ENCODE assay signal across 10 cellular contexts in genomic region chr11:73372371-73372993, GRCh38. TPM values are rescaled to one million over a fixed set of nuclear protein-coding genes. Genes with fewer than 3 reads are reported as not detected.
DNase-seq lines count a peak whose midpoint lies in the region; ATAC-seq and TF ChIP-seq lines count a peak whose summit lies in the region.
"Had no signal": no experiment of that assay in that cellular context is flagged by ENCODE, and none has a peak within 500 bp of the region (broad histone marks: within the 10 kb centered on the region; RNA-seq: fewer than 3 reads in every experiment).

No MANE protein-coding gene starts in this region.

- H3K4me3 ChIP-seq in endodermal cell (ENCODE audit: low read length) (no peak overlapping the region), lower leg skin (ENCODE audit: low read depth, poor library complexity, severe bottlenecking) (no peak overlapping the region)
- H3K4me3 ChIP-seq: SK-N-MC had no signal

- peaks cover 4% of the 10 kb centered on the region for H3K4me1 ChIP-seq in endodermal cell (ENCODE audit: control insufficient read depth, insufficient read depth, low read length)

- peak; percentile 59 for TF ChIP-seq CTCF in endodermal cell (conservative IDR thresholded peaks at IDR 0.05)
- no peak for TF ChIP-seq CTCF in lower leg skin (IDR thresholded peaks at IDR 0.05)

- ATAC-seq in activated naive CD8-positive, alpha-beta T cell treated with anti-CD3 and anti-CD28 coated beads, Interleukin-2, amount 10 ng/mL, durations not matched to agents 7 days and 5 days (ENCODE audit: low read depth), result no peak
- ATAC-seq in stimulated activated naive B cell treated with anti-CD40 and anti-IgM and Interleukin-4, amounts not matched to agents 10 μg/mL and 1 μg/mL and 100 μg/mL, for 72 hours (replicated peaks), result peak in 1 of 2 donors; percentile 7

- no peaks in the 10 kb centered on the region for H3K9me3 ChIP-seq in endodermal cell (ENCODE audit: control insufficient read depth, low read length)

- peak overlapping the region; percentile 24 for H3K27ac Mint-ChIP-seq in activated naive CD8-positive, alpha-beta T cell treated with anti-CD3 and anti-CD28 coated beads, Interleukin-2, amount 10 ng/mL, durations not matched to agents 7 days and 5 days
- no peak overlapping the region for H3K27ac Mint-ChIP-seq in activated naive CD8-positive, alpha-beta T cell treated with anti-CD3 and anti-CD28 coated beads for 36 hours
- H3K27ac Mint-ChIP-seq in endodermal cell, result no peak overlapping the region
- H3K27ac Mint-ChIP-seq in stimulated activated naive B cell treated with anti-CD40 and anti-IgM and Interleukin-4, amounts not matched to agents 10 μg/mL and 1 μg/mL and 100 μg/mL, for 72 hours, result peak overlapping the region; percentile 84
- H3K27ac Mint-ChIP-seq: activated naive CD4-positive, alpha-beta T cell treated with anti-CD3 and anti-CD28 coated beads for 36 hours had no signal

- intact Hi-C loops in lower leg skin (cut with DNase I; ENCODE audit: low total_unique reads), result no loop called here

- H3K36me3 ChIP-seq in endodermal cell (ENCODE audit: control insufficient read depth, insufficient read depth, low read length), result no peaks in the 10 kb centered on the region

- POLR2A ChIA-PET in activated naive CD8-positive, alpha-beta T cell treated with anti-CD3 and anti-CD28 coated beads, Interleukin-2, amount 10 ng/mL, durations not matched to agents 7 days and 5 days (lab: Charles Lee), result interaction anchor here (1.3 kb wide), 1 partner anchor 13 kb away, joined by 3 read pairs; no protein-coding TSS in a partner anchor

- WGBS in endodermal cell (ENCODE audit: insufficient coverage in 1 of 2, insufficient read length in 1 of 2), 2 experiments, result 84 to 87% methylated on average over 7 of the region's 7 CpGs
- 72% methylated on average over 7 of the region's 7 CpGs for WGBS in lower leg skin, 2 donors

- peaks cover 16% of the 10 kb centered on the region for H3K4me1 Mint-ChIP-seq in activated naive CD8-positive, alpha-beta T cell treated with anti-CD3 and anti-CD28 coated beads, Interleukin-2, amount 10 ng/mL, durations not matched to agents 7 days and 5 days
- peaks cover 18% of the 10 kb centered on the region for H3K4me1 Mint-ChIP-seq in activated naive CD8-positive, alpha-beta T cell treated with anti-CD3 and anti-CD28 coated beads for 36 hours
- H3K4me1 Mint-ChIP-seq in endodermal cell, result peaks cover 10% of the 10 kb centered on the region
- peaks cover 45 to 61% of the 10 kb centered on the region in 2 donors for H3K4me1 Mint-ChIP-seq in stimulated activated naive B cell treated with anti-CD40 and anti-IgM and Interleukin-4, amounts not matched to agents 10 μg/mL and 1 μg/mL and 100 μg/mL, for 72 hours

- no peak for TF ChIP-seq POLR2A in lower leg skin (IDR thresholded peaks at IDR 0.05)

- H3K9me3 Mint-ChIP-seq in activated naive CD8-positive, alpha-beta T cell treated with anti-CD3 and anti-CD28 coated beads, Interleukin-2, amount 10 ng/mL, durations not matched to agents 7 days and 5 days, result no peaks in the 10 kb centered on the region
- H3K9me3 Mint-ChIP-seq in activated naive CD8-positive, alpha-beta T cell treated with anti-CD3 and anti-CD28 coated beads for 36 hours, result no peaks in the 10 kb centered on the region
- H3K9me3 Mint-ChIP-seq in endodermal cell, result no peaks in the 10 kb centered on the region
- no peaks in the 10 kb centered on the region for H3K9me3 Mint-ChIP-seq in stimulated activated naive B cell treated with anti-CD40 and anti-IgM and Interleukin-4, amounts not matched to agents 10 μg/mL and 1 μg/mL and 100 μg/mL, for 72 hours
- H3K9me3 Mint-ChIP-seq: activated naive CD4-positive, alpha-beta T cell treated with anti-CD3 and anti-CD28 coated beads for 36 hours had no signal

- H3K9ac ChIP-seq in endodermal cell (ENCODE audit: extremely low read depth, low read length, poor library complexity, severe bottlenecking), result no peak overlapping the region

- no peaks in the 10 kb centered on the region for H3K27me3 ChIP-seq in endodermal cell (ENCODE audit: control insufficient read depth, insufficient read depth, low read length, poor library complexity, severe bottlenecking)

- H3K27ac ChIP-seq in endodermal cell (ENCODE audit: low read depth, low read length), result no peak overlapping the region
- H3K27ac ChIP-seq: SK-N-MC had no signal

- peaks cover 3% of the 10 kb centered on the region for H3K36me3 Mint-ChIP-seq in activated naive CD8-positive, alpha-beta T cell treated with anti-CD3 and anti-CD28 coated beads, Interleukin-2, amount 10 ng/mL, durations not matched to agents 7 days and 5 days
- H3K36me3 Mint-ChIP-seq in activated naive CD8-positive, alpha-beta T cell treated with anti-CD3 and anti-CD28 coated beads for 36 hours, result peaks cover 7% of the 10 kb centered on the region
- no peaks in the 10 kb centered on the region for H3K36me3 Mint-ChIP-seq in endodermal cell (ENCODE audit: low read depth)
- peaks cover 13 to 19% of the 10 kb centered on the region in 2 donors for H3K36me3 Mint-ChIP-seq in stimulated activated naive B cell treated with anti-CD40 and anti-IgM and Interleukin-4, amounts not matched to agents 10 μg/mL and 1 μg/mL and 100 μg/mL, for 72 hours

- DNase-seq in activated naive CD8-positive, alpha-beta T cell treated with anti-CD3 and anti-CD28 coated beads, Interleukin-2, amount 10 ng/mL, durations not matched to agents 7 days and 5 days, result no peak
- DNase-seq in activated naive CD8-positive, alpha-beta T cell treated with anti-CD3 and anti-CD28 coated beads for 36 hours, result no peak
- peak; percentile 75 for DNase-seq in NOMO-1 treated with DMSO at 0.1 percent for 48 hours (lab: John Stamatoyannopoulos, UW; ENCODE audit: unreplicated experiment)
- DNase-seq in endodermal cell, result peak; percentile 80
- DNase-seq in stimulated activated naive B cell treated with anti-CD40 and anti-IgM and Interleukin-4, amounts not matched to agents 10 μg/mL and 1 μg/mL and 100 μg/mL, for 72 hours, result no peak
- DNase-seq in NCI-H2196 treated with DMSO at 0.1 percent for 48 hours (lab: John Stamatoyannopoulos, UW; ENCODE audit: unreplicated experiment), result no peak
- DNase-seq in stimulated activated CD4-positive, alpha-beta T cell treated with anti-CD3 and anti-CD28 coated beads, Interleukin-15, amount 100 ng/mL, for 24 hours, result no peak
- DNase-seq in lower leg skin (ENCODE audit: low spot score in 2 of 2), result no peak
- DNase-seq: activated naive CD4-positive, alpha-beta T cell treated with anti-CD3 and anti-CD28 coated beads for 36 hours had no signal

- no peak overlapping the region for H3K4me3 Mint-ChIP-seq in activated naive CD8-positive, alpha-beta T cell treated with anti-CD3 and anti-CD28 coated beads, Interleukin-2, amount 10 ng/mL, durations not matched to agents 7 days and 5 days
- H3K4me3 Mint-ChIP-seq in activated naive CD8-positive, alpha-beta T cell treated with anti-CD3 and anti-CD28 coated beads for 36 hours, result no peak overlapping the region
- H3K4me3 Mint-ChIP-seq in endodermal cell, result no peak overlapping the region
- H3K4me3 Mint-ChIP-seq in stimulated activated naive B cell treated with anti-CD40 and anti-IgM and Interleukin-4, amounts not matched to agents 10 μg/mL and 1 μg/mL and 100 μg/mL, for 72 hours, result no peak overlapping the region
- H3K4me3 Mint-ChIP-seq: activated naive CD4-positive, alpha-beta T cell treated with anti-CD3 and anti-CD28 coated beads for 36 hours had no signal

- H3K27me3 Mint-ChIP-seq in activated naive CD8-positive, alpha-beta T cell treated with anti-CD3 and anti-CD28 coated beads, Interleukin-2, amount 10 ng/mL, durations not matched to agents 7 days and 5 days, result no peaks in the 10 kb centered on the region
- no peaks in the 10 kb centered on the region for H3K27me3 Mint-ChIP-seq in activated naive CD8-positive, alpha-beta T cell treated with anti-CD3 and anti-CD28 coated beads for 36 hours
- peaks cover 4% of the 10 kb centered on the region for H3K27me3 Mint-ChIP-seq in endodermal cell (ENCODE audit: insufficient read depth)
- no peaks in the 10 kb centered on the region for H3K27me3 Mint-ChIP-seq in stimulated activated naive B cell treated with anti-CD40 and anti-IgM and Interleukin-4, amounts not matched to agents 10 μg/mL and 1 μg/mL and 100 μg/mL, for 72 hours

RNA-seq across cellular contexts. Expression of gene RELT, which starts 3.7 kb away (rescaled TPM):
- 10 to 100 TPM; 26.2 to 28.4 TPM for total RNA-seq in activated naive CD8-positive, alpha-beta T cell treated with anti-CD3 and anti-CD28 coated beads, Interleukin-2, amount 10 ng/mL, durations not matched to agents 7 days and 5 days
- total RNA-seq in activated naive CD8-positive, alpha-beta T cell treated with anti-CD3 and anti-CD28 coated beads for 36 hours, result 10 to 100 TPM; 23.2 to 24.2 TPM
- total RNA-seq in endodermal cell, result 1 to 10 TPM; 6.9 to 8.9 TPM
- 7.8 TPM for polyA plus RNA-seq in endodermal cell (2013, experiment 1 of 2)
- 8.4 TPM for polyA plus RNA-seq in endodermal cell (2013, experiment 2 of 2)
- 1 to 10 TPM; 2.1 to 4.8 (median 4.4) TPM for total RNA-seq in lower leg skin

Comparison
In these comparisons a context has a peak if more than half of its experiments do, and no peak if none do; other contexts are left out.
1. H3K27ac Mint-ChIP-seq: peak in activated naive CD8-positive, alpha-beta T cell treated with anti-CD3 and anti-CD28 coated beads, Interleukin-2, amount 10 ng/mL, durations not matched to agents 7 days and 5 days (single experiment) and stimulated activated naive B cell treated with anti-CD40 and anti-IgM and Interleukin-4, amounts not matched to agents 10 μg/mL and 1 μg/mL and 100 μg/mL, for 72 hours (single experiment); none in activated naive CD8-positive, alpha-beta T cell treated with anti-CD3 and anti-CD28 coated beads for 36 hours (single experiment) and endodermal cell (single experiment).
2. DNase-seq: peak in NOMO-1 treated with DMSO at 0.1 percent for 48 hours (single experiment) and endodermal cell (single experiment); none in activated naive CD8-positive, alpha-beta T cell treated with anti-CD3 and anti-CD28 coated beads, Interleukin-2, amount 10 ng/mL, durations not matched to agents 7 days and 5 days (single experiment), activated naive CD8-positive, alpha-beta T cell treated with anti-CD3 and anti-CD28 coated beads for 36 hours (single experiment), stimulated activated naive B cell treated with anti-CD40 and anti-IgM and Interleukin-4, amounts not matched to agents 10 μg/mL and 1 μg/mL and 100 μg/mL, for 72 hours (single experiment), NCI-H2196 treated with DMSO at 0.1 percent for 48 hours (single experiment), stimulated activated CD4-positive, alpha-beta T cell treated with anti-CD3 and anti-CD28 coated beads, Interleukin-15, amount 100 ng/mL, for 24 hours (single experiment) and lower leg skin (0 of 2).